Comparison of ENCODE assay signal across 10 cellular contexts in the genomic region with DNA sequence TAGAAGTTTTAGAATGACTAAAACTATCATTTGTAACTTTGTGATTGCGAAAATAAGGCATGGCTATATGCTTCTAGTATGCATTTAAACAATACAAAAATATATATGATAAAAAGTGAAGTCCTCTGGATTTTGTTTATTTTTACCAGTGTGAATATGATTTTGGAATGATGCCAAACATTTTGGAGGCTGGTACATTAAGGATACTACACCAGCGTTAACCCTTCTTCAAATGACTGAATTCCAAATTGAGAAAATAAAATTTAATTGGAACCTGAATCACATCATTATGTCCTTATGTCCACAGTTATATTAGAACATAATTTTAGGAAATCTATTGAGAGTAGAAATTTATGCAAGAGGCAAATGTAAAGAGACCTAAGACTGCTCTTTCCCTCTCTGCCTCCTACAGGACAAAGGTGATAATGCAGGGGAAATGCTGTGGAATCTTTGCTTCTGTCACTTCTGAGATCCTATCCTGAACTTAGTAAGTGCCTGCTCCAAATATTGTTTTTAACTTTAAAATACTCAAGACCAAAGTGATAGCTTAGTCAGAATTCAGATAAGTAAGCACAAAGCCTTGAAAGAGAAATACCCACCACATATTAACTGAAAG.
A peak's percentile ranks its signal among the peaks of the same experiment; 100 is the strongest.
DNase-seq lines count a peak whose midpoint lies in the region; ATAC-seq and TF ChIP-seq lines count a peak whose summit lies in the region.
"Had no signal": no experiment of that assay in that cellular context is flagged by ENCODE, and none has a peak within 500 bp of the region (broad histone marks: within the 10 kb centered on the region; RNA-seq: fewer than 3 reads in every experiment).

No MANE protein-coding gene starts in this region.

- H3K9ac ChIP-seq in IMR-90 (ENCODE audit: low read depth, low read length) = no peak overlapping the region

- POLR2A ChIA-PET in IMR-90 (lab: Charles Lee; ENCODE audit: unreplicated experiment) = interaction anchor here (0.6 kb wide), 2 partner anchors 83 to 1564 kb away, joined by 5 read pairs; no protein-coding TSS in a partner anchor

- TF ChIP-seq RAD21 in IMR-90 (IDR thresholded peaks at IDR 0.05; ENCODE audit: low read length) = peak; percentile 25; the same call in 1 of the 2 replicates

- no peak overlapping the region for H3K4ac ChIP-seq in IMR-90 (ENCODE audit: low read depth, low read length)

- CTCF ChIA-PET in IMR-90 (lab: Yijun Ruan, JAX) = interaction anchor here (0.6 to 1.0 kb wide), 2 partner anchors 9 to 12 kb away, joined by 3 read pairs; no protein-coding TSS in a partner anchor

- no peak overlapping the region for H4K91ac ChIP-seq in IMR-90 (ENCODE audit: insufficient read depth, low read depth, low read length)

- no peak overlapping the region for H4K8ac ChIP-seq in IMR-90 (ENCODE audit: low read depth in 2 of 2, low read length in 2 of 2)

- no peak overlapping the region for H3K4me2 ChIP-seq in IMR-90 (ENCODE audit: low read depth, low read length)

- no peaks in the 10 kb centered on the region for H3K79me1 ChIP-seq in IMR-90 (ENCODE audit: low read depth in 1 of 2, low read length in 2 of 2)

- H3K14ac ChIP-seq in IMR-90 (replicated peaks; ENCODE audit: low read depth, low read length) = no peak overlapping the region

- WGBS in IMR-90 (ENCODE audit: extremely low coverage in 2 of 2, insufficient read length in 1 of 2), 2 experiments = no CpG with 5 or more reads among the region's 2 CpGs

- TF ChIP-seq POLR2A in IMR-90 (IDR thresholded peaks at IDR 0.05; ENCODE audit: low read depth, low read length) = no peak

- H2BK20ac ChIP-seq in IMR-90 (ENCODE audit: low read depth, low read length) = no peak overlapping the region

- dilution Hi-C loops in IMR-90 (cut with HindIII; ENCODE audit: low sequenced_read_pairs, unreplicated experiment) = no loop called here

- no peaks in the 10 kb centered on the region for H3K4me1 ChIP-seq in IMR-90 (ENCODE audit: control insufficient read depth, insufficient read depth, low read length)

- H3K36me3 ChIP-seq in IMR-90 (ENCODE audit: control insufficient read depth, insufficient read depth, low read length) (no peaks in the 10 kb centered on the region), kidney epithelial cell (ENCODE audit: control insufficient read depth, insufficient read depth, low read length) (no peaks in the 10 kb centered on the region)

- no TSS peak for BruUV-seq in IMR-90 (replicated peaks; lab: Mats Ljungman, UMichigan)

- H3K27me3 ChIP-seq in IMR-90 (ENCODE audit: control insufficient read depth, insufficient read depth, low read length) (no peaks in the 10 kb centered on the region), kidney epithelial cell (ENCODE audit: control insufficient read depth, insufficient read depth, low read length) (no peaks in the 10 kb centered on the region)

- H2BK15ac ChIP-seq in IMR-90 (ENCODE audit: low read depth, low read length) = no peak overlapping the region

- H2AK9ac ChIP-seq in IMR-90 (replicated peaks; ENCODE audit: low read depth, low read length, poor library complexity) = no peak overlapping the region

- H3K9me1 ChIP-seq in IMR-90 (ENCODE audit: insufficient read depth, low read length) = no peaks in the 10 kb centered on the region

- H2BK5ac ChIP-seq in IMR-90 (ENCODE audit: low read depth, low read length, poor library complexity, severe bottlenecking) = no peak overlapping the region

- H3K4me3 ChIP-seq in IMR-90 (ENCODE audit: insufficient read depth, low read depth, low read length) = no peak overlapping the region
- H3K4me3 ChIP-seq in kidney epithelial cell (ENCODE audit: low read depth, low read length) = no peak overlapping the region

- H2AFZ ChIP-seq in IMR-90 (replicated peaks; ENCODE audit: low read length, poor library complexity) = no peak overlapping the region

- no peak overlapping the region for H3K23ac ChIP-seq in IMR-90 (ENCODE audit: low read depth, low read length)

- H3K27ac ChIP-seq in IMR-90 (ENCODE audit: insufficient read depth, low read length) = no peak overlapping the region
- H3K27ac ChIP-seq in VCaP = no peak overlapping the region

- H4K5ac ChIP-seq in IMR-90 (ENCODE audit: low read depth, low read length) = no peak overlapping the region

- DNase-seq in EH (ENCODE audit: low read depth) (peak; percentile 34), IMR-90 (peak; percentile 13), kidney epithelial cell (ENCODE audit: low read depth) (no peak), NCI-H2107 treated with DMSO at 0.1 percent for 48 hours (lab: John Stamatoyannopoulos, UW; ENCODE audit: unreplicated experiment) (no peak), NCI-H1092 (lab: John Stamatoyannopoulos, UW) (no peak)
- DNase-seq: activated CD4-positive, alpha-beta T cell treated with anti-CD3 and anti-CD28 coated beads for 1 hour; NCI-H2107 had no signal

- no peaks in the 10 kb centered on the region for H4K20me1 ChIP-seq in IMR-90 (ENCODE audit: insufficient read depth, low read length)

- no peak overlapping the region for H2AK5ac ChIP-seq in IMR-90 (ENCODE audit: low read depth, low read length)

- peak; percentile 36 for TF ChIP-seq CTCF in IMR-90 (conservative IDR thresholded peaks at IDR 0.05; ENCODE audit: low read depth, low read length)
- 0 out of 2 replicates have a peak, but pooled peaks have one; percentile 3 for TF ChIP-seq CTCF in VCaP (conservative IDR thresholded peaks at IDR 0.05)
- TF ChIP-seq CTCF in kidney epithelial cell (IDR thresholded peaks at IDR 0.05; ENCODE audit: insufficient read depth, low read length, poor library complexity, severe bottlenecking) = peak; percentile 40

- H3K18ac ChIP-seq in IMR-90 (ENCODE audit: low read depth, low read length) = no peak overlapping the region

- H3K9me3 ChIP-seq in IMR-90 (ENCODE audit: control insufficient read depth, insufficient read depth, low read length) = no peaks in the 10 kb centered on the region

- ATAC-seq in IMR-90 (ENCODE audit: low read depth) (no peak), HG02938 (IDR thresholded peaks at IDR 0.05; ENCODE audit: unreplicated experiment) (no peak), GM18858 (IDR thresholded peaks at IDR 0.05; ENCODE audit: unreplicated experiment) (no peak)

- H2BK120ac ChIP-seq in IMR-90 (ENCODE audit: low read depth, low read length) = no peak overlapping the region

- in situ Hi-C loops in IMR-90 (cut with MboI; ENCODE audit: low sequenced_read_pairs) = no loop called here

- intact Hi-C loops in IMR-90 (cut with micrococcal nuclease) = no loop called here

- H3K56ac ChIP-seq in IMR-90 (ENCODE audit: extremely low read depth, insufficient read depth, low read length) = no peak overlapping the region

TF ChIP-seq in IMR-90, 13 proteins besides CTCF, POLR2A, EP300 and RAD21:
- no peak for TF ChIP-seq MAZ (IDR thresholded peaks at IDR 0.05; ENCODE audit: borderline replicate concordance, low read depth, low read length)
- no peak for TF ChIP-seq MAFK (IDR thresholded peaks at IDR 0.05; ENCODE audit: low read depth, low read length)
- no peak for TF ChIP-seq SMC3 (IDR thresholded peaks at IDR 0.05; ENCODE audit: low read depth, low read length)
- no peak for TF ChIP-seq MXI1 (IDR thresholded peaks at IDR 0.05; ENCODE audit: borderline replicate concordance, low read depth, low read length)
- TF ChIP-seq, protein P1, sequence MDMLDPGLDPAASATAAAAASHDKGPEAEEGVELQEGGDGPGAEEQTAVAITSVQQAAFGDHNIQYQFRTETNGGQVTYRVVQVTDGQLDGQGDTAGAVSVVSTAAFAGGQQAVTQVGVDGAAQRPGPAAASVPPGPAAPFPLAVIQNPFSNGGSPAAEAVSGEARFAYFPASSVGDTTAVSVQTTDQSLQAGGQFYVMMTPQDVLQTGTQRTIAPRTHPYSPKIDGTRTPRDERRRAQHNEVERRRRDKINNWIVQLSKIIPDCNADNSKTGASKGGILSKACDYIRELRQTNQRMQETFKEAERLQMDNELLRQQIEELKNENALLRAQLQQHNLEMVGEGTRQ (IDR thresholded peaks at IDR 0.05; ENCODE audit: low read depth, low read length) = no peak
- TF ChIP-seq, protein P2, sequence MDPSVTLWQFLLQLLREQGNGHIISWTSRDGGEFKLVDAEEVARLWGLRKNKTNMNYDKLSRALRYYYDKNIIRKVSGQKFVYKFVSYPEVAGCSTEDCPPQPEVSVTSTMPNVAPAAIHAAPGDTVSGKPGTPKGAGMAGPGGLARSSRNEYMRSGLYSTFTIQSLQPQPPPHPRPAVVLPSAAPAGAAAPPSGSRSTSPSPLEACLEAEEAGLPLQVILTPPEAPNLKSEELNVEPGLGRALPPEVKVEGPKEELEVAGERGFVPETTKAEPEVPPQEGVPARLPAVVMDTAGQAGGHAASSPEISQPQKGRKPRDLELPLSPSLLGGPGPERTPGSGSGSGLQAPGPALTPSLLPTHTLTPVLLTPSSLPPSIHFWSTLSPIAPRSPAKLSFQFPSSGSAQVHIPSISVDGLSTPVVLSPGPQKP (IDR thresholded peaks at IDR 0.05; ENCODE audit: borderline replicate concordance, low read depth, low read length) = no peak
- no peak for TF ChIP-seq CEBPB (IDR thresholded peaks at IDR 0.05; ENCODE audit: low read depth, low read length)
- no peak for TF ChIP-seq FOS (IDR thresholded peaks at IDR 0.05; ENCODE audit: low read depth, low read length)
- TF ChIP-seq BHLHE40 (IDR thresholded peaks at IDR 0.05; ENCODE audit: low read depth, low read length) = no peak
- TF ChIP-seq NFE2L2 (IDR thresholded peaks at IDR 0.05; ENCODE audit: low read depth, low read length) = no peak
- no peak for TF ChIP-seq RCOR1 (IDR thresholded peaks at IDR 0.05; ENCODE audit: insufficient replicate concordance, low read length)
- TF ChIP-seq CHD1 (IDR thresholded peaks at IDR 0.05; ENCODE audit: low read depth, low read length) = no peak
- TF ChIP-seq RFX5 (IDR thresholded peaks at IDR 0.05; ENCODE audit: low read depth, low read length) = no peak

Comparison
In these comparisons a context has a peak if more than half of its experiments do, and no peak if none do; other contexts are left out.
1. DNase-seq: peak in EH (single experiment) and IMR-90 (single experiment); none in kidney epithelial cell (single experiment), NCI-H2107 treated with DMSO at 0.1 percent for 48 hours (single experiment) and NCI-H1092 (single experiment).
2. Peak in every context shown above with its lines, with median percentiles within 50 percentile points of each other: CTCF ChIP-seq.